ENCODE assay signal across 10 cellular contexts in genomic region chr9:120890415-120891254, GRCh38. TPM values are rescaled to one million over a fixed set of nuclear protein-coding genes. Genes with fewer than 3 reads are reported as not detected.
A peak's percentile ranks its signal among the peaks of the same experiment; 100 is the strongest.
DNase-seq lines count a peak whose midpoint lies in the region; ATAC-seq and TF ChIP-seq lines count a peak whose summit lies in the region.
"Had no signal": no experiment of that assay in that cellular context is flagged by ENCODE, and none has a peak within 500 bp of the region (broad histone marks: within the 10 kb centered on the region; RNA-seq: fewer than 3 reads in every experiment).

No MANE protein-coding gene starts in this region.

- no peaks in the 10 kb centered on the region for H4K20me1 ChIP-seq in SU-DHL-6 (ENCODE audit: low read depth, low read length)

- peak; percentile 79 for DNase-seq in activated CD8-positive, alpha-beta memory T cell treated with anti-CD3 and anti-CD28 coated beads for 24 hours
- DNase-seq in activated CD8-positive, alpha-beta memory T cell treated with anti-CD3 and anti-CD28 coated beads, Interleukin-2, amount 50 U/mL, for 4 hours, result no peak
- DNase-seq in esophagus muscularis mucosa (ENCODE audit: extremely low spot score), result no peak
- DNase-seq in suprapubic skin (ENCODE audit: low spot score in 2 of 2), result no peak
- DNase-seq: Calu3, natural killer cell had no signal

- ATAC-seq in HG03378 (IDR thresholded peaks at IDR 0.05; ENCODE audit: unreplicated experiment) (no peak), HG02973 (IDR thresholded peaks at IDR 0.05; ENCODE audit: unreplicated experiment) (no peak), HG03342 (IDR thresholded peaks at IDR 0.05; ENCODE audit: unreplicated experiment) (no peak)

- no peak overlapping the region for H3K4me2 ChIP-seq in SU-DHL-6 (ENCODE audit: low read depth, low read length, poor library complexity, severe bottlenecking)

- no peak for TF ChIP-seq EP300 in esophagus muscularis mucosa (IDR thresholded peaks at IDR 0.05)
- TF ChIP-seq EP300 in suprapubic skin (IDR thresholded peaks at IDR 0.05), result no peak

- H3K27me3 ChIP-seq in SU-DHL-6 (ENCODE audit: low read length), result no peaks in the 10 kb centered on the region
- no peaks in the 10 kb centered on the region for H3K27me3 ChIP-seq in esophagus muscularis mucosa
- H3K27me3 ChIP-seq in suprapubic skin, result no peaks in the 10 kb centered on the region

- no peak overlapping the region for H2AFZ ChIP-seq in SU-DHL-6 (ENCODE audit: low read depth, low read length, severe bottlenecking)

- H3K9me3 ChIP-seq in SU-DHL-6 (ENCODE audit: insufficient read depth, low read length), result no peaks in the 10 kb centered on the region
- H3K9me3 ChIP-seq in esophagus muscularis mucosa, result no peaks in the 10 kb centered on the region
- no peaks in the 10 kb centered on the region for H3K9me3 ChIP-seq in suprapubic skin

- no peak overlapping the region for H3K4me3 ChIP-seq in SU-DHL-6 (ENCODE audit: insufficient read depth, low read length, poor library complexity, severe bottlenecking)
- H3K4me3 ChIP-seq in esophagus muscularis mucosa, result no peak overlapping the region
- H3K4me3 ChIP-seq in suprapubic skin, result no peak overlapping the region

- 74% methylated on average over 14 of the region's 14 CpGs for WGBS in esophagus muscularis mucosa
- WGBS in suprapubic skin, result 74% methylated on average over 14 of the region's 14 CpGs

- H3K4me1 ChIP-seq in esophagus muscularis mucosa (peaks cover 9 to 39% (median 35%) of the 10 kb centered on the region in 4 donors), suprapubic skin (peaks cover 25% of the 10 kb centered on the region)

- no peaks in the 10 kb centered on the region for H3K9me2 ChIP-seq in SU-DHL-6 (replicated peaks; ENCODE audit: insufficient read depth, low read length)

- H3K36me3 ChIP-seq in SU-DHL-6 (ENCODE audit: low read length), result no peaks in the 10 kb centered on the region
- H3K36me3 ChIP-seq in esophagus muscularis mucosa, result no peaks in the 10 kb centered on the region
- H3K36me3 ChIP-seq in suprapubic skin, result no peaks in the 10 kb centered on the region

- H3K79me2 ChIP-seq in SU-DHL-6 (ENCODE audit: insufficient read depth, low read length), result no peaks in the 10 kb centered on the region

- H3K27ac ChIP-seq in SU-DHL-6 (ENCODE audit: low read depth, low read length) (peak overlapping the region; percentile 91), esophagus muscularis mucosa (replicated peaks in 1 of 4) (peak overlapping the region; percentile 59 to 68 (median 65)), suprapubic skin (peak overlapping the region; percentile 35)

- TF ChIP-seq CTCF in SU-DHL-6 (IDR thresholded peaks at IDR 0.05; ENCODE audit: insufficient read depth, low read length, poor library complexity, severe bottlenecking) (no peak), esophagus muscularis mucosa (IDR thresholded peaks at IDR 0.05) (no peak), suprapubic skin (IDR thresholded peaks at IDR 0.05) (no peak)

- H3K9ac ChIP-seq in SU-DHL-6 (ENCODE audit: low read length), result no peak overlapping the region

- peaks cover 29% of the 10 kb centered on the region for H3F3A ChIP-seq in SU-DHL-6 (ENCODE audit: insufficient read depth)

- intact Hi-C loops in esophagus muscularis mucosa (cut with DNase I), result no loop called here

- TF ChIP-seq POLR2A in esophagus muscularis mucosa (IDR thresholded peaks at IDR 0.05; ENCODE audit: low read depth), result no peak
- no peak for TF ChIP-seq POLR2A in suprapubic skin (IDR thresholded peaks at IDR 0.05)

RNA-seq across cellular contexts. Expression of gene PHF19, which starts 13.6 kb away (rescaled TPM):
- total RNA-seq in esophagus muscularis mucosa (10 to 100 TPM; 36.4 to 57.7 (median 47.8) TPM), suprapubic skin (10 to 100 TPM; 11.3 to 15.5 (median 13.8) TPM)

RNA-seq across cellular contexts. Expression of gene TRAF1, which starts 36.0 kb away (rescaled TPM):
- total RNA-seq in esophagus muscularis mucosa (1 to 10 TPM; 4.0 to 7.4 (median 5.5) TPM), suprapubic skin (10 to 100 TPM in 1 of 4 donors, 1 to 10 TPM in 3; 3.5 to 12.2 (median 7.5) TPM)

RNA-seq across cellular contexts. Expression of gene PSMD5, which starts 47.9 kb away (rescaled TPM):
- total RNA-seq in esophagus muscularis mucosa (10 to 100 TPM; 22.0 to 30.7 (median 25.8) TPM), suprapubic skin (10 to 100 TPM; 30.7 to 47.7 (median 33.0) TPM)

Comparison
In these comparisons a context has a peak if more than half of its experiments do, and no peak if none do; other contexts are left out.
1. H3K27ac ChIP-seq: peak in every context shown above with its lines; median percentile 91 in SU-DHL-6; 65 in esophagus muscularis mucosa; 35 in suprapubic skin.